Comparison of ENCODE assay signal across 10 cellular contexts in genomic region chr16:4377573-4378146, GRCh38. TPM values are rescaled to one million over a fixed set of nuclear protein-coding genes. Genes with fewer than 3 reads are reported as not detected.
DNase-seq lines count a peak whose midpoint lies in the region; ATAC-seq and TF ChIP-seq lines count a peak whose summit lies in the region.
"Had no signal": no experiment of that assay in that cellular context is flagged by ENCODE, and none has a peak within 500 bp of the region (broad histone marks: within the 10 kb centered on the region; RNA-seq: fewer than 3 reads in every experiment).

No MANE protein-coding gene starts in this region.

- peaks cover 7% of the 10 kb centered on the region for H3K27me3 Mint-ChIP-seq in nephron (ENCODE audit: low read depth)
- no peaks in the 10 kb centered on the region for H3K27me3 Mint-ChIP-seq in CD4-positive, alpha-beta memory T cell

- no peak for TF ChIP-seq POLR2A in IMR-90 (IDR thresholded peaks at IDR 0.05; ENCODE audit: low read depth, low read length)

- peak overlapping the region; percentile 29 to 60 (median 56) for H3K4me3 Mint-ChIP-seq in nephron
- H3K4me3 Mint-ChIP-seq in CD4-positive, alpha-beta memory T cell = peak overlapping the region in 1 of 8 donors; percentile 46

- peak overlapping the region; percentile 69 for H2AFZ ChIP-seq in IMR-90 (replicated peaks; ENCODE audit: low read length, poor library complexity)

- intact Hi-C loops in IMR-90 (cut with micrococcal nuclease) = no loop called here
- intact Hi-C loops in CD4-positive, alpha-beta memory T cell (cut with micrococcal nuclease) = no loop called here

- H2BK15ac ChIP-seq in IMR-90 (ENCODE audit: low read depth, low read length) = no peak overlapping the region

- H3K9me3 ChIP-seq in IMR-90 (ENCODE audit: control insufficient read depth, insufficient read depth, low read length) (no peaks in the 10 kb centered on the region), esophagus (ENCODE audit: control insufficient read depth in 2 of 2, insufficient read depth in 1 of 2, low read depth in 1 of 2, low read length in 1 of 2) (no peaks in the 10 kb centered on the region)
- no peaks in the 10 kb centered on the region for H3K9me3 ChIP-seq in CD4-positive, alpha-beta memory T cell (ENCODE audit: control insufficient read depth in 1 of 2, low read length in 2 of 2)

- H3K36me3 Mint-ChIP-seq in nephron (ENCODE audit: low read depth) = no peaks in the 10 kb centered on the region
- H3K36me3 Mint-ChIP-seq in CD4-positive, alpha-beta memory T cell = peaks cover 0 to 35% of the 10 kb centered on the region in 2 donors

- H3K36me3 ChIP-seq in IMR-90 (ENCODE audit: control insufficient read depth, insufficient read depth, low read length) = peaks cover 51% of the 10 kb centered on the region
- H3K36me3 ChIP-seq in esophagus (ENCODE audit: control insufficient read depth in 2 of 2, insufficient read depth in 2 of 2, low read length in 1 of 2) = peaks cover 3 to 34% of the 10 kb centered on the region in 2 donors
- H3K36me3 ChIP-seq in CD4-positive, alpha-beta memory T cell (ENCODE audit: insufficient read depth, low read length) = peaks cover 3% of the 10 kb centered on the region

- H3K4ac ChIP-seq in IMR-90 (ENCODE audit: low read depth, low read length) = no peak overlapping the region; the same call in 1 of the 2 replicates

- peaks cover 97% of the 10 kb centered on the region for H4K20me1 ChIP-seq in IMR-90 (ENCODE audit: insufficient read depth, low read length)

- WGBS in IMR-90 (ENCODE audit: extremely low coverage in 2 of 2, insufficient read length in 1 of 2), 2 experiments = 93% methylated on average over 3 of the region's 12 CpGs; no CpG with 5 or more reads in 1 of the 2 experiments
- 49 to 67% methylated on average over 12 of the region's 12 CpGs for WGBS in esophagus, 2 donors

- no peak overlapping the region for H3K4me2 ChIP-seq in IMR-90 (ENCODE audit: low read depth, low read length)

- peak overlapping the region; percentile 65 to 96 (median 80) for H3K27ac Mint-ChIP-seq in nephron
- H3K27ac Mint-ChIP-seq in CD4-positive, alpha-beta memory T cell = peak overlapping the region in 1 of 7 donors; percentile 82

- peaks cover 12% of the 10 kb centered on the region for H3K9me1 ChIP-seq in IMR-90 (ENCODE audit: insufficient read depth, low read length)

- CTCF ChIA-PET in IMR-90 (lab: Yijun Ruan, JAX) = no interaction called here
- CTCF ChIA-PET in CD4-positive, alpha-beta memory T cell (lab: Charles Lee; ENCODE audit: partially characterized antibody) = no interaction called here

- POLR2A ChIA-PET in IMR-90 (lab: Charles Lee; ENCODE audit: unreplicated experiment) = interaction anchor here (1.3 kb wide), 1 partner anchor 9 kb away, joined by 4 read pairs; no protein-coding TSS in a partner anchor
- POLR2A ChIA-PET in CD4-positive, alpha-beta memory T cell (lab: Charles Lee; ENCODE audit: partially characterized antibody) = interaction anchor here (0.8 kb wide), 1 partner anchor 9 kb away, joined by 3 read pairs; no protein-coding TSS in a partner anchor

- H3K9me3 Mint-ChIP-seq in nephron = no peaks in the 10 kb centered on the region
- H3K9me3 Mint-ChIP-seq in CD4-positive, alpha-beta memory T cell = peaks cover 0 to 2% (median 0%) of the 10 kb centered on the region in 8 donors

- DNase-seq in A172 (ENCODE audit: low spot score) = peak; percentile 64
- DNase-seq in IMR-90 = no peak
- no peak for DNase-seq in occipital lobe (lab: John Stamatoyannopoulos, UW)
- no peak for DNase-seq in NCI-H146 (lab: John Stamatoyannopoulos, UW)
- DNase-seq in CD4-positive, alpha-beta memory T cell = no peak
- DNase-seq: NCI-H1105 treated with DMSO at 0.1 percent for 48 hours, PC-3 had no signal

- peak overlapping the region; percentile 26 for H2BK5ac ChIP-seq in IMR-90 (ENCODE audit: low read depth, low read length, poor library complexity, severe bottlenecking)

- H3K4me1 ChIP-seq in IMR-90 (ENCODE audit: control insufficient read depth, insufficient read depth, low read length) = peaks cover 34% of the 10 kb centered on the region
- peaks cover 21 to 32% of the 10 kb centered on the region in 2 donors for H3K4me1 ChIP-seq in esophagus (ENCODE audit: control insufficient read depth in 2 of 2, insufficient read depth in 2 of 2, low read length in 1 of 2)
- peaks cover 24% of the 10 kb centered on the region for H3K4me1 ChIP-seq in CD4-positive, alpha-beta memory T cell (ENCODE audit: insufficient read depth, low read length)

- peak overlapping the region; percentile 33 for H2AK9ac ChIP-seq in IMR-90 (replicated peaks; ENCODE audit: low read depth, low read length, poor library complexity)

- no peak overlapping the region for H4K8ac ChIP-seq in IMR-90 (ENCODE audit: low read depth in 2 of 2, low read length in 2 of 2)

- H3K23ac ChIP-seq in IMR-90 (ENCODE audit: low read depth, low read length) = no peak overlapping the region

- H3K4me1 Mint-ChIP-seq in nephron = peaks cover 42% of the 10 kb centered on the region
- H3K4me1 Mint-ChIP-seq in CD4-positive, alpha-beta memory T cell = peaks cover 12 to 47% (median 32%) of the 10 kb centered on the region in 4 donors

- H3K9ac ChIP-seq in IMR-90 (ENCODE audit: low read depth, low read length) = no peak overlapping the region

- H3K27me3 ChIP-seq in IMR-90 (ENCODE audit: control insufficient read depth, insufficient read depth, low read length) (no peaks in the 10 kb centered on the region), esophagus (ENCODE audit: control insufficient read depth in 1 of 2, insufficient read depth in 2 of 2, low read length in 2 of 2) (no peaks in the 10 kb centered on the region)
- no peaks in the 10 kb centered on the region for H3K27me3 ChIP-seq in CD4-positive, alpha-beta memory T cell (ENCODE audit: insufficient read depth, low read length)

- TF ChIP-seq RAD21 in IMR-90 (IDR thresholded peaks at IDR 0.05; ENCODE audit: low read length) = no peak

- H3K27ac ChIP-seq in IMR-90 (ENCODE audit: insufficient read depth, low read length) = no peak overlapping the region
- peak overlapping the region; percentile 34 to 56 for H3K27ac ChIP-seq in esophagus (ENCODE audit: low read depth in 2 of 2, low read length in 1 of 2)
- no peak overlapping the region for H3K27ac ChIP-seq in CD4-positive, alpha-beta memory T cell (ENCODE audit: low read depth, low read length)

- no peak overlapping the region for H2BK120ac ChIP-seq in IMR-90 (ENCODE audit: low read depth, low read length)

- peaks cover 2 to 78% of the 10 kb centered on the region in 2 experiments; a peak in 3 of 4 replicates for H3K79me1 ChIP-seq in IMR-90 (ENCODE audit: low read depth in 1 of 2, low read length in 2 of 2)

- in situ Hi-C loops in IMR-90 (cut with MboI; ENCODE audit: low sequenced_read_pairs) = no loop called here

- H4K5ac ChIP-seq in IMR-90 (ENCODE audit: low read depth, low read length) = no peak overlapping the region

- no TSS peak for BruUV-seq in IMR-90 (replicated peaks; lab: Mats Ljungman, UMichigan)

- H3K56ac ChIP-seq in IMR-90 (ENCODE audit: extremely low read depth, insufficient read depth, low read length) = no peak overlapping the region

- H4K91ac ChIP-seq in IMR-90 (ENCODE audit: insufficient read depth, low read depth, low read length) = no peak overlapping the region

- TF ChIP-seq CTCF in IMR-90 (conservative IDR thresholded peaks at IDR 0.05; ENCODE audit: low read depth, low read length) (no peak), nephron (IDR thresholded peaks at IDR 0.05; ENCODE audit: unreplicated experiment in 3 of 3) (peak in 2 of 3 experiments; percentile 15 to 20)

- no peak overlapping the region for H3K18ac ChIP-seq in IMR-90 (ENCODE audit: low read depth, low read length)

- H3K4me3 ChIP-seq in IMR-90 (ENCODE audit: insufficient read depth, low read depth, low read length) (no peak overlapping the region), esophagus (ENCODE audit: low read depth in 1 of 2, low read length in 2 of 2) (peak overlapping the region in 1 of 2 donors; percentile 5)
- no peak overlapping the region for H3K4me3 ChIP-seq in CD4-positive, alpha-beta memory T cell (ENCODE audit: low read length in 2 of 2)

- no peak for ATAC-seq in IMR-90 (ENCODE audit: low read depth)
- ATAC-seq in HG03571 (IDR thresholded peaks at IDR 0.05; ENCODE audit: unreplicated experiment) = no peak
- ATAC-seq: PC-3 had no signal

- no peak overlapping the region for H2BK20ac ChIP-seq in IMR-90 (ENCODE audit: low read depth, low read length)

- no peak overlapping the region for H3K14ac ChIP-seq in IMR-90 (replicated peaks; ENCODE audit: low read depth, low read length)

- 0 out of 2 replicates have a peak overlapping the region, but pooled peaks have one; percentile 12 for H2AK5ac ChIP-seq in IMR-90 (ENCODE audit: low read depth, low read length)

- dilution Hi-C loops in IMR-90 (cut with HindIII; ENCODE audit: low sequenced_read_pairs, unreplicated experiment) = no loop called here

RNA-seq across cellular contexts. Expression of gene VASN, which starts 6.0 kb away (rescaled TPM):
- total RNA-seq in A172 (2014; rRNA removed; shearing (Covaris generic)) = 87.4 and 100 TPM in 2 replicates
- total RNA-seq in IMR-90 (2012; rRNA removed) (9.3 and 10.3 TPM in 2 replicates), occipital lobe (2.5 TPM)
- polyA plus RNA-seq in IMR-90 (2012; rRNA removed) (83.8 and 87.2 TPM in 2 replicates), esophagus (10 to 100 TPM; 25.5 to 32.7 TPM)
- 83.6 and 183 TPM in 2 replicates for polyA plus RNA-seq in IMR-90 (2012; cell fraction: cytosol; rRNA removed)
- 42.8 and 134 TPM in 2 replicates for polyA plus RNA-seq in IMR-90 (2012; cell fraction: nucleus; rRNA removed; ENCODE audit: low replicate concordance)
- under 1 TPM; 0.11 to 0.29 TPM for total RNA-seq in CD4-positive, alpha-beta memory T cell
- polyA plus RNA-seq in CD4-positive, alpha-beta memory T cell = under 1 TPM in 1 of 2 donors, not detected in 1; 0.16 TPM

RNA-seq across cellular contexts. Expression of gene PAM16, which starts 26.5 kb away (rescaled TPM):
- 46.8 and 116 TPM in 2 replicates for total RNA-seq in A172 (2014; rRNA removed; shearing (Covaris generic))
- total RNA-seq in IMR-90 (2012; rRNA removed) (17.9 and 25.6 TPM in 2 replicates), occipital lobe (21.2 TPM)
- polyA plus RNA-seq in IMR-90 (2012; rRNA removed) (48.4 and 69.5 TPM in 2 replicates), esophagus (10 to 100 TPM; 48.2 to 86.1 TPM)
- 84.0 and 105 TPM in 2 replicates for polyA plus RNA-seq in IMR-90 (2012; cell fraction: cytosol; rRNA removed)
- 70.0 and 101 TPM in 2 replicates for polyA plus RNA-seq in IMR-90 (2012; cell fraction: nucleus; rRNA removed; ENCODE audit: low replicate concordance)
- 10 to 100 TPM; 38.6 to 54.8 TPM for total RNA-seq in CD4-positive, alpha-beta memory T cell
- polyA plus RNA-seq in CD4-positive, alpha-beta memory T cell = 10 to 100 TPM; 34.6 to 34.8 TPM

RNA-seq across cellular contexts. Expression of gene CORO7, which starts 38.7 kb away (rescaled TPM):
- 16.5 and 21.0 TPM in 2 replicates for total RNA-seq in A172 (2014; rRNA removed; shearing (Covaris generic))
- total RNA-seq in IMR-90 (2012; rRNA removed) = 6.3 and 7.8 TPM in 2 replicates
- polyA plus RNA-seq in IMR-90 (2012; rRNA removed) = 23.6 and 26.7 TPM in 2 replicates
- 4.2 and 9.3 TPM in 2 replicates for polyA plus RNA-seq in IMR-90 (2012; cell fraction: cytosol; rRNA removed)
- 135 and 301 TPM in 2 replicates for polyA plus RNA-seq in IMR-90 (2012; cell fraction: nucleus; rRNA removed; ENCODE audit: low replicate concordance)
- polyA plus RNA-seq in esophagus = 10 to 100 TPM; 11.6 to 12.8 TPM
- total RNA-seq in occipital lobe = 38.8 TPM
- 100 to 1,000 TPM; 176 to 184 TPM for total RNA-seq in CD4-positive, alpha-beta memory T cell
- 100 to 1,000 TPM in 1 of 2 donors, 10 to 100 TPM in 1; 48.2 to 139 TPM for polyA plus RNA-seq in CD4-positive, alpha-beta memory T cell

RNA-seq across cellular contexts. Expression of gene DNAJA3, which starts 48.0 kb away (rescaled TPM):
- 86.7 and 91.9 TPM in 2 replicates for total RNA-seq in A172 (2014; rRNA removed; shearing (Covaris generic))
- total RNA-seq in IMR-90 (2012; rRNA removed) (36.9 and 38.0 TPM in 2 replicates), occipital lobe (32.1 TPM)
- polyA plus RNA-seq in IMR-90 (2012; rRNA removed) (40.2 TPM in 2 replicates), esophagus (10 to 100 TPM; 20.5 to 27.8 TPM)
- polyA plus RNA-seq in IMR-90 (2012; cell fraction: cytosol; rRNA removed) = 28.2 and 36.0 TPM in 2 replicates
- polyA plus RNA-seq in IMR-90 (2012; cell fraction: nucleus; rRNA removed; ENCODE audit: low replicate concordance) = 75.3 and 86.2 TPM in 2 replicates
- 10 to 100 TPM; 67.5 to 71.1 TPM for total RNA-seq in CD4-positive, alpha-beta memory T cell
- 10 to 100 TPM; 52.4 to 55.5 TPM for polyA plus RNA-seq in CD4-positive, alpha-beta memory T cell

Comparison
In these comparisons a context has a peak if more than half of its experiments do, and no peak if none do; other contexts are left out.
1. H3K27ac ChIP-seq: peak in esophagus (2 of 2); none in IMR-90 (single experiment) and CD4-positive, alpha-beta memory T cell (single experiment).